ENCODE assay signal across 38 cellular contexts in the genomic region with DNA sequence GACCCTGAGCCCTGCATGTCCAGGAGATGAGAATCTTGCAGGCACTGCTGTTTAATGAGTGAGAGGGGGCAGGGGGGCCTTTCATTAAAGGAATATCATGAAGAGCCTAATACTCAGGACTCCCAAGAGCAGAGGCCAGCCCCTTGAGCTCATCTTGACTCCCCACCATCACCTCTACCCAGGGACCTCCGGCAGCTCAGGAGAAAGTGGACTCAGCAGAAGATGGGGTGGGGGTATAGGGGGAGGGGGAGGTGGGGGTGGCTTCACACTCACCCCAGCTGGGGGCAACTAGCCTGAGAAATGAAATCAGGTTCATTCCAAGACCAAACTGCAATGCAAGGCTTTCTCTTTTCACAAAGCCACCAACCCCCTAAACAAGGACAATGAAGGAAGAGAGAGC.
"Had no signal": no experiment of that assay in that cellular context is flagged by ENCODE, and none has a peak within 500 bp of the region (broad histone marks: within the 10 kb centered on the region; RNA-seq: fewer than 3 reads in every experiment).

No MANE protein-coding gene starts in this region.

- H3K27me3 Mint-ChIP-seq: activated naive CD8-positive, alpha-beta T cell treated with anti-CD3 and anti-CD28 coated beads for 36 hours; activated T-helper 17 cell treated with anti-CD3 and anti-CD28 coated beads, Interleukin-2, amount 50 U/mL, for 72 hours; central memory CD8-positive, alpha-beta T cell had no signal

- H3K9me3 ChIP-seq: adrenal gland, ascending aorta, body of pancreas, breast epithelium had no signal

- H3K27me3 ChIP-seq: ascending aorta, body of pancreas, brain microvascular endothelial cell, cardiac muscle cell had no signal

- H3K4me1 ChIP-seq: adrenal gland, ascending aorta, body of pancreas, breast epithelium had no signal

- H3K27ac Mint-ChIP-seq: activated naive CD4-positive, alpha-beta T cell treated with anti-CD3 and anti-CD28 coated beads for 36 hours; activated naive CD4-positive, alpha-beta T cell treated with anti-CD3 and anti-CD28 coated beads, Interleukin-2, amount 10 ng/mL, durations not matched to agents 7 days and 5 days; activated naive CD4-positive, alpha-beta T cell treated with anti-CD3 and anti-CD28 coated beads, Interleukin-2, amount 50 U/mL, for 24 hours; activated naive CD4-positive, alpha-beta T cell treated with anti-CD3 and anti-CD28 coated beads, Interleukin-2, amount 50 U/mL, for 72 hours; activated naive CD8-positive, alpha-beta T cell; activated naive CD8-positive, alpha-beta T cell treated with anti-CD3 and anti-CD28 coated beads for 36 hours; activated naive CD8-positive, alpha-beta T cell treated with anti-CD3 and anti-CD28 coated beads, Interleukin-2, amount 10 ng/mL, durations not matched to agents 7 days and 5 days; activated naive CD8-positive, alpha-beta T cell treated with anti-CD3 and anti-CD28 coated beads, Interleukin-2, amount 50 U/mL, for 24 hours; activated T-cell treated with anti-CD3 and anti-CD28 coated beads, Interleukin-2, amount 50 U/mL, for 24 hours; activated T-cell treated with anti-CD3 and anti-CD28 coated beads, Interleukin-2, amount 50 U/mL, for 72 hours; activated T-helper 1 cell treated with anti-CD3 and anti-CD28 coated beads, Interleukin-12 subunit alpha, Interleukin-12 subunit beta, Interleukin-2, Interleukin-4 antibody, amounts not matched to agents 30 ng/mL and 10 ng/mL and 1 ng/mL, durations not matched to agents 14 hours and 24 hours and 36 hours; activated T-helper 17 cell treated with anti-CD3 and anti-CD28 coated beads, Interleukin-2, amount 50 U/mL, for 72 hours; activated T-helper 2 cell treated with anti-CD3 and anti-CD28 coated beads, Interferon-gamma antibody, Interleukin-2, Interleukin-4, amounts not matched to agents 10 μg/mL and 5 μg/mL and 100 μg/mL, durations not matched to agents 14 hours and 24 hours and 36 hours; brain had no signal

- DNase-seq: activated effector memory CD4-positive, alpha-beta T cell treated with anti-CD3 and anti-CD28 coated beads, Interleukin-2, amount 50 U/mL, for 16 hours; activated effector memory CD4-positive, alpha-beta T cell treated with Interleukin-2 at 50 U/mL for 16 hours; activated gamma-delta T cell; activated gamma-delta T cell treated with Interleukin-2 at 50 U/mL for 16 hours; activated naive CD4-positive, alpha-beta T cell; activated naive CD4-positive, alpha-beta T cell treated with anti-CD3 and anti-CD28 coated beads for 36 hours; activated naive CD4-positive, alpha-beta T cell treated with anti-CD3 and anti-CD28 coated beads, Interleukin-2, amount 10 ng/mL, durations not matched to agents 7 days and 5 days; activated naive CD4-positive, alpha-beta T cell treated with anti-CD3 and anti-CD28 coated beads, Interleukin-2, amount 50 U/mL, for 16 hours; activated naive CD4-positive, alpha-beta T cell treated with Interleukin-2 at 50 U/mL for 16 hours; activated naive CD8-positive, alpha-beta T cell treated with anti-CD3 and anti-CD28 coated beads for 36 hours; activated naive CD8-positive, alpha-beta T cell treated with anti-CD3 and anti-CD28 coated beads, Interleukin-2, amount 10 ng/mL, durations not matched to agents 7 days and 5 days; activated naive CD8-positive, alpha-beta T cell treated with anti-CD3 and anti-CD28 coated beads, Interleukin-2, amount 50 U/mL, for 24 hours; activated T-cell treated with anti-CD3 and anti-CD28 coated beads for 4 hours; activated T-cell treated with anti-CD3 and anti-CD28 coated beads, Interleukin-2, amount 50 U/mL, for 1 hour; activated T-cell treated with anti-CD3 and anti-CD28 coated beads, Interleukin-2, amount 50 U/mL, for 24 hours; activated T-cell treated with anti-CD3 and anti-CD28 coated beads, Interleukin-2, amount 50 U/mL, for 4 hours; activated T-cell treated with anti-CD3 and anti-CD28 coated beads, Interleukin-2, amount 50 U/mL, for 48 hours; activated T-cell treated with anti-CD3 and anti-CD28 coated beads, Interleukin-2, amount 50 U/mL, for 72 hours; adrenal gland; amniotic stem cell; amygdala; anterior cingulate cortex; aorta; body of pancreas; brain microvascular endothelial cell; caudate nucleus; central memory CD4-positive, alpha-beta T cell had no signal

- H3K4me3 ChIP-seq: adrenal gland, ascending aorta, body of pancreas, breast epithelium, cardiac muscle cell had no signal

- H3K4me1 Mint-ChIP-seq: activated naive CD4-positive, alpha-beta T cell treated with anti-CD3 and anti-CD28 coated beads, Interleukin-2, amount 10 ng/mL, durations not matched to agents 7 days and 5 days; activated naive CD4-positive, alpha-beta T cell treated with anti-CD3 and anti-CD28 coated beads, Interleukin-2, amount 50 U/mL, for 24 hours; activated naive CD8-positive, alpha-beta T cell treated with anti-CD3 and anti-CD28 coated beads for 36 hours; activated naive CD8-positive, alpha-beta T cell treated with anti-CD3 and anti-CD28 coated beads, Interleukin-2, amount 10 ng/mL, durations not matched to agents 7 days and 5 days; activated naive CD8-positive, alpha-beta T cell treated with anti-CD3 and anti-CD28 coated beads, Interleukin-2, amount 50 U/mL, for 24 hours; activated T-helper 17 cell treated with anti-CD3 and anti-CD28 coated beads, Interleukin-2, amount 50 U/mL, for 72 hours; central memory CD8-positive, alpha-beta T cell had no signal

- H3K9me3 Mint-ChIP-seq: activated naive CD4-positive, alpha-beta T cell treated with anti-CD3 and anti-CD28 coated beads for 36 hours; activated naive CD4-positive, alpha-beta T cell treated with anti-CD3 and anti-CD28 coated beads, Interleukin-2, amount 10 ng/mL, durations not matched to agents 7 days and 5 days; activated naive CD4-positive, alpha-beta T cell treated with anti-CD3 and anti-CD28 coated beads, Interleukin-2, amount 50 U/mL, for 72 hours; activated naive CD8-positive, alpha-beta T cell treated with anti-CD3 and anti-CD28 coated beads for 36 hours; activated naive CD8-positive, alpha-beta T cell treated with anti-CD3 and anti-CD28 coated beads, Interleukin-2, amount 10 ng/mL, durations not matched to agents 7 days and 5 days; activated T-cell treated with anti-CD3 and anti-CD28 coated beads, Interleukin-2, amount 50 U/mL, for 4 hours; activated T-cell treated with anti-CD3 and anti-CD28 coated beads, Interleukin-2, amount 50 U/mL, for 72 hours; activated T-helper 1 cell treated with anti-CD3 and anti-CD28 coated beads, Interleukin-12 subunit alpha, Interleukin-12 subunit beta, Interleukin-2, Interleukin-4 antibody, amounts not matched to agents 30 ng/mL and 10 ng/mL and 1 ng/mL, durations not matched to agents 14 hours and 24 hours and 36 hours; activated T-helper 17 cell treated with anti-CD3 and anti-CD28 coated beads, Interleukin-2, amount 50 U/mL, for 72 hours; activated T-helper 2 cell treated with anti-CD3 and anti-CD28 coated beads, Interferon-gamma antibody, Interleukin-2, Interleukin-4, amounts not matched to agents 10 μg/mL and 5 μg/mL and 100 μg/mL, durations not matched to agents 14 hours and 24 hours and 36 hours; central memory CD8-positive, alpha-beta T cell had no signal

- H3K36me3 ChIP-seq: adrenal gland, ascending aorta, brain microvascular endothelial cell, breast epithelium, cardiac muscle cell had no signal

- ATAC-seq: activated naive CD4-positive, alpha-beta T cell treated with anti-CD3 and anti-CD28 coated beads, Interleukin-2, amount 50 U/mL, for 72 hours; activated naive CD8-positive, alpha-beta T cell treated with anti-CD3 and anti-CD28 coated beads, Interleukin-2, amount 50 U/mL, for 24 hours; activated T-cell treated with anti-CD3 and anti-CD28 coated beads, Interleukin-2, amount 50 U/mL, for 4 hours; activated T-cell treated with anti-CD3 and anti-CD28 coated beads, Interleukin-2, amount 50 U/mL, for 72 hours; activated T-helper 17 cell treated with anti-CD3 and anti-CD28 coated beads, Interleukin-2, amount 50 U/mL, for 72 hours; body of pancreas had no signal

- H3K36me3 Mint-ChIP-seq: activated naive CD4-positive, alpha-beta T cell treated with anti-CD3 and anti-CD28 coated beads, Interleukin-2, amount 10 ng/mL, durations not matched to agents 7 days and 5 days; activated naive CD4-positive, alpha-beta T cell treated with anti-CD3 and anti-CD28 coated beads, Interleukin-2, amount 50 U/mL, for 24 hours; activated naive CD4-positive, alpha-beta T cell treated with anti-CD3 and anti-CD28 coated beads, Interleukin-2, amount 50 U/mL, for 72 hours; activated naive CD8-positive, alpha-beta T cell; activated naive CD8-positive, alpha-beta T cell treated with anti-CD3 and anti-CD28 coated beads for 36 hours; activated naive CD8-positive, alpha-beta T cell treated with anti-CD3 and anti-CD28 coated beads, Interleukin-2, amount 10 ng/mL, durations not matched to agents 7 days and 5 days; brain had no signal

- H3K4me3 Mint-ChIP-seq: activated naive CD4-positive, alpha-beta T cell treated with anti-CD3 and anti-CD28 coated beads for 36 hours; activated naive CD4-positive, alpha-beta T cell treated with anti-CD3 and anti-CD28 coated beads, Interleukin-2, amount 10 ng/mL, durations not matched to agents 7 days and 5 days; activated naive CD4-positive, alpha-beta T cell treated with anti-CD3 and anti-CD28 coated beads, Interleukin-2, amount 50 U/mL, for 24 hours; activated naive CD8-positive, alpha-beta T cell; activated naive CD8-positive, alpha-beta T cell treated with anti-CD3 and anti-CD28 coated beads for 36 hours; activated naive CD8-positive, alpha-beta T cell treated with anti-CD3 and anti-CD28 coated beads, Interleukin-2, amount 10 ng/mL, durations not matched to agents 7 days and 5 days; activated naive CD8-positive, alpha-beta T cell treated with anti-CD3 and anti-CD28 coated beads, Interleukin-2, amount 50 U/mL, for 24 hours; activated T-cell treated with anti-CD3 and anti-CD28 coated beads, Interleukin-2, amount 50 U/mL, for 24 hours; activated T-cell treated with anti-CD3 and anti-CD28 coated beads, Interleukin-2, amount 50 U/mL, for 4 hours; activated T-cell treated with anti-CD3 and anti-CD28 coated beads, Interleukin-2, amount 50 U/mL, for 72 hours; activated T-helper 1 cell treated with anti-CD3 and anti-CD28 coated beads, Interleukin-12 subunit alpha, Interleukin-12 subunit beta, Interleukin-2, Interleukin-4 antibody, amounts not matched to agents 30 ng/mL and 10 ng/mL and 1 ng/mL, durations not matched to agents 14 hours and 24 hours and 36 hours; activated T-helper 17 cell treated with anti-CD3 and anti-CD28 coated beads, Interleukin-2, amount 50 U/mL, for 72 hours; brain; central memory CD8-positive, alpha-beta T cell had no signal

- H3K27ac ChIP-seq: adrenal gland, ascending aorta, body of pancreas, brain microvascular endothelial cell, breast epithelium, cardiac muscle cell had no signal
